ENCODE assay signal across 9 cellular contexts in genomic region chr3:59406943-59407342, GRCh38.
DNase-seq lines count a peak whose midpoint lies in the region; ATAC-seq and TF ChIP-seq lines count a peak whose summit lies in the region.
"Had no signal": no experiment of that assay in that cellular context is flagged by ENCODE, and none has a peak within 500 bp of the region (broad histone marks: within the 10 kb centered on the region; RNA-seq: fewer than 3 reads in every experiment).

No MANE protein-coding gene starts in this region.

- H3K27ac Mint-ChIP-seq in activated naive CD4-positive, alpha-beta T cell treated with anti-CD3 and anti-CD28 coated beads for 36 hours, result no peak overlapping the region
- H3K27ac Mint-ChIP-seq in stimulated activated naive CD8-positive, alpha-beta T cell treated with anti-CD3 and anti-CD28 coated beads, Interleukin-15, amount 100 ng/mL, for 72 hours, result peak overlapping the region; percentile 22 to 55
- no peak overlapping the region for H3K27ac Mint-ChIP-seq in nephron progenitor cell

- no peaks in the 10 kb centered on the region for H3K36me3 ChIP-seq in MG63

- H3K4me1 Mint-ChIP-seq in activated naive CD4-positive, alpha-beta T cell treated with anti-CD3 and anti-CD28 coated beads for 36 hours (ENCODE audit: low read depth), result peaks cover 21% of the 10 kb centered on the region
- H3K4me1 Mint-ChIP-seq in stimulated activated naive CD8-positive, alpha-beta T cell treated with anti-CD3 and anti-CD28 coated beads, Interleukin-15, amount 100 ng/mL, for 72 hours, result peaks cover 36% of the 10 kb centered on the region
- H3K4me1 Mint-ChIP-seq in nephron progenitor cell, result peaks cover 8% of the 10 kb centered on the region

- no peaks in the 10 kb centered on the region for H3K27me3 ChIP-seq in MG63

- CTCF ChIA-PET in activated naive CD4-positive, alpha-beta T cell treated with anti-CD3 and anti-CD28 coated beads for 36 hours (lab: Charles Lee), result interaction anchor here (0.6 kb wide), 1 partner anchor 18 kb away, joined by 3 read pairs; no protein-coding TSS in a partner anchor

- no peak overlapping the region for H3K4me3 ChIP-seq in MG63

- no peaks in the 10 kb centered on the region for H3K9me3 Mint-ChIP-seq in activated naive CD4-positive, alpha-beta T cell treated with anti-CD3 and anti-CD28 coated beads for 36 hours
- H3K9me3 Mint-ChIP-seq in stimulated activated naive CD8-positive, alpha-beta T cell treated with anti-CD3 and anti-CD28 coated beads, Interleukin-15, amount 100 ng/mL, for 72 hours, result peaks cover 6 to 11% of the 10 kb centered on the region in 2 donors
- H3K9me3 Mint-ChIP-seq in nephron progenitor cell, result no peaks in the 10 kb centered on the region

- DNase-seq in activated naive CD4-positive, alpha-beta T cell treated with anti-CD3 and anti-CD28 coated beads for 36 hours, result peak; percentile 22
- no peak for DNase-seq in activated naive CD4-positive, alpha-beta T cell treated with anti-CD3 and anti-CD28 coated beads, Interleukin-2, amount 50 U/mL, for 16 hours
- no peak for DNase-seq in stimulated activated naive CD8-positive, alpha-beta T cell treated with anti-CD3 and anti-CD28 coated beads, Interleukin-15, amount 100 ng/mL, for 72 hours
- no peak for DNase-seq in MG63
- no peak for DNase-seq in nephron progenitor cell
- DNase-seq in HPDE6-E6E7 (ENCODE audit: extremely low spot score), result no peak
- DNase-seq: foreskin melanocyte had no signal

- no peak overlapping the region for H3K4me3 Mint-ChIP-seq in activated naive CD4-positive, alpha-beta T cell treated with anti-CD3 and anti-CD28 coated beads for 36 hours
- H3K4me3 Mint-ChIP-seq in stimulated activated naive CD8-positive, alpha-beta T cell treated with anti-CD3 and anti-CD28 coated beads, Interleukin-15, amount 100 ng/mL, for 72 hours, result peak overlapping the region in 1 of 2 donors; percentile 19
- H3K4me3 Mint-ChIP-seq in nephron progenitor cell, result no peak overlapping the region

- H3K9me3 ChIP-seq in MG63, result no peaks in the 10 kb centered on the region

- H3K36me3 Mint-ChIP-seq in activated naive CD4-positive, alpha-beta T cell treated with anti-CD3 and anti-CD28 coated beads for 36 hours (ENCODE audit: low read depth), result no peaks in the 10 kb centered on the region
- no peaks in the 10 kb centered on the region for H3K36me3 Mint-ChIP-seq in nephron progenitor cell (ENCODE audit: low read depth)

- no peaks in the 10 kb centered on the region for H3K27me3 Mint-ChIP-seq in activated naive CD4-positive, alpha-beta T cell treated with anti-CD3 and anti-CD28 coated beads for 36 hours (ENCODE audit: low read depth)
- H3K27me3 Mint-ChIP-seq in stimulated activated naive CD8-positive, alpha-beta T cell treated with anti-CD3 and anti-CD28 coated beads, Interleukin-15, amount 100 ng/mL, for 72 hours, result no peaks in the 10 kb centered on the region
- no peaks in the 10 kb centered on the region for H3K27me3 Mint-ChIP-seq in nephron progenitor cell (ENCODE audit: low read depth, poor library complexity)

- peak; percentile 87 for ATAC-seq in HG02571 (IDR thresholded peaks at IDR 0.05; ENCODE audit: unreplicated experiment)
- ATAC-seq in HG03439 (IDR thresholded peaks at IDR 0.05; ENCODE audit: unreplicated experiment), result peak; percentile 83
- peak; percentile 57 for ATAC-seq in stimulated activated naive CD8-positive, alpha-beta T cell treated with anti-CD3 and anti-CD28 coated beads, Interleukin-15, amount 100 ng/mL, for 72 hours

- TF ChIP-seq CTCF in nephron progenitor cell (IDR thresholded peaks at IDR 0.05), result no peak

- intact Hi-C loops in activated naive CD4-positive, alpha-beta T cell treated with anti-CD3 and anti-CD28 coated beads for 36 hours (cut with micrococcal nuclease), result no loop called here

Comparison
In these comparisons a context has a peak if more than half of its experiments do, and no peak if none do; other contexts are left out.
1. H3K27ac Mint-ChIP-seq: peak in stimulated activated naive CD8-positive, alpha-beta T cell treated with anti-CD3 and anti-CD28 coated beads, Interleukin-15, amount 100 ng/mL, for 72 hours (2 of 2); none in activated naive CD4-positive, alpha-beta T cell treated with anti-CD3 and anti-CD28 coated beads for 36 hours (single experiment) and nephron progenitor cell (single experiment).
2. Peak in every context shown above with its lines, with median percentiles within 50 percentile points of each other: ATAC-seq.